Comparison of ENCODE assay signal across 10 cellular contexts in the genomic region with DNA sequence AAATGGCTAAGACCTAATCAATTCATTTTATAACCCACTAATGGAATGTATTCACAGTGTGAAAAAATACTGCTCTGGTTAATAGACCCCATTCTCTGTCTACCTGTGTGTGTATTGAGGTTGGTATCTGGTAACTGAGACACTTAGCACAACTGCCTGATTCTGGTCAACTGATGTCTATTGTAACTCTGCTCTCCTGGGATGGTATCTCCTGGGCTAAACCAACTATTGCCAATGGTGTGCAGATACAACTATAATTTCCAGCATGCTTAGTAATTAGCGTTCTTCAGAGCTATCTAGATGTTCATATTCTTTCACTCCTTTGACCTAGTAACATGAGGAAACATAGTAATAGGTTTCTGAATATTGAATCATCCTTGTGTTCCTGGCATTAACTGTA. TPM values are rescaled to one million over a fixed set of nuclear protein-coding genes. Genes with fewer than 3 reads are reported as not detected.
"Had no signal": no experiment of that assay in that cellular context is flagged by ENCODE, and none has a peak within 500 bp of the region (broad histone marks: within the 10 kb centered on the region; RNA-seq: fewer than 3 reads in every experiment).

No MANE protein-coding gene starts in this region.

- H3K4me3 ChIP-seq: GM23338 had no signal

- H2AFZ ChIP-seq: GM23338 had no signal

- FAIRE-seq: H1, H54, HepG2 had no signal

- H3K27ac ChIP-seq: HL-60 had no signal

- H3K4me2 ChIP-seq: GM23338 had no signal

- DNase-seq: H9, KG1 had no signal

- ATAC-seq: GM23338, HCT116, HepG2 had no signal

RNA-seq across cellular contexts. Expression of a gene that starts 16.7 kb away (rescaled TPM):
- total RNA-seq: HT1080 had no signal
- polyA plus RNA-seq: IgD-negative memory B cell had no signal
